In the genomic region with DNA sequence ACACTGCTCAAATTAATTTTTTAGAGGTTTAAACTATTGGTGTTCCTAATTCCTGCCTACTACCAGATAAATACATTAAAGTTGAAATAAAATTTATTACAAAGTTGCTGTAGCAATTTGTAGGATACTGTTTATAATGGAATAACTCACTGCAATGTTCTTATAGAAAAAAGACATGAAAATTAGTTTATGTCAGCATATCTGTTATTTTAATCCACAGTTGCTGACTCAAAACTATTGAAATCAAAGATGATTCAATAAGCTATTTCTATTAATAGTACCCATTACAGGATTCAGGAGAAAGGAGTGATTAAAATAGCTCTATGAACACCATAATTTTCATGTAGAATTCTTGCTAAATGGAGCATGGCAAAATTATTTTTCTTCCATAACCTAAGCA, we compare ENCODE assay signal across 24 cellular contexts.
"Had no signal": no experiment of that assay in that cellular context is flagged by ENCODE, and none has a peak within 500 bp of the region (broad histone marks: within the 10 kb centered on the region; RNA-seq: fewer than 3 reads in every experiment).

No MANE protein-coding gene starts in this region.

- H3K27ac Mint-ChIP-seq: naive thymus-derived CD8-positive, alpha-beta T cell; nephron; progenitor cell of endocrine pancreas; stimulated activated effector memory CD8-positive, alpha-beta T cell treated with anti-CD3 and anti-CD28 coated beads, Interleukin-12 subunit alpha, Interleukin-12 subunit beta, amount 100 ng/mL, for 72 hours; stimulated activated naive CD8-positive, alpha-beta T cell treated with anti-CD3 and anti-CD28 coated beads, Interleukin-15, Interleukin-2, amounts not matched to agents 100 ng/mL and 50 ng/mL, for 24 hours; type B pancreatic cell had no signal

- H3K27me3 Mint-ChIP-seq: naive thymus-derived CD8-positive, alpha-beta T cell; progenitor cell of endocrine pancreas; stimulated activated naive CD8-positive, alpha-beta T cell treated with anti-CD3 and anti-CD28 coated beads, Interleukin-15, Interleukin-2, amounts not matched to agents 100 ng/mL and 50 ng/mL, for 24 hours; type B pancreatic cell had no signal

- H3K4me3 ChIP-seq: left lung, lower lobe of right lung, ovary, sigmoid colon, spleen, tibial nerve, uterus had no signal

- H3K27ac ChIP-seq: left lung, lower lobe of right lung, ovary, sigmoid colon, spleen, tibial nerve, uterus had no signal

- H3K36me3 Mint-ChIP-seq: naive thymus-derived CD8-positive, alpha-beta T cell; stimulated activated effector memory CD8-positive, alpha-beta T cell treated with anti-CD3 and anti-CD28 coated beads, Interleukin-12 subunit alpha, Interleukin-12 subunit beta, amount 100 ng/mL, for 72 hours; type B pancreatic cell had no signal

- H3K36me3 ChIP-seq: left lung, lower lobe of right lung, ovary, sigmoid colon, spleen, tibial nerve, uterus had no signal

- H3K4me1 ChIP-seq: left lung, lower lobe of right lung, spleen, tibial nerve, uterus had no signal

- H3K9me3 ChIP-seq: left lung, lower lobe of right lung, ovary, sigmoid colon, tibial nerve, uterus had no signal

- H3K4me3 Mint-ChIP-seq: naive thymus-derived CD8-positive, alpha-beta T cell; nephron; neural crest cell; stimulated activated effector memory CD8-positive, alpha-beta T cell treated with anti-CD3 and anti-CD28 coated beads, Interleukin-12 subunit alpha, Interleukin-12 subunit beta, amount 100 ng/mL, for 72 hours; stimulated activated naive CD8-positive, alpha-beta T cell treated with anti-CD3 and anti-CD28 coated beads, Interleukin-15, Interleukin-2, amounts not matched to agents 100 ng/mL and 50 ng/mL, for 24 hours; type B pancreatic cell had no signal

- H3K27me3 ChIP-seq: left lung, ovary, sigmoid colon, spleen, tibial nerve, uterus had no signal

- ATAC-seq: left colon; left lung; lower lobe of right lung; naive thymus-derived CD8-positive, alpha-beta T cell; right cardiac atrium; stimulated activated effector memory CD8-positive, alpha-beta T cell treated with anti-CD3 and anti-CD28 coated beads, Interleukin-12 subunit alpha, Interleukin-12 subunit beta, amount 100 ng/mL, for 72 hours had no signal

- DNase-seq: hippocampal formation; kidney; left colon; left lung; lower lobe of right lung; mammary epithelial cell; mesenchymal stem cell; naive thymus-derived CD8-positive, alpha-beta T cell; ovary; retina; right cardiac atrium; sigmoid colon; small intestine; spleen; stimulated activated CD4-positive, alpha-beta T cell treated with anti-CD3 and anti-CD28 coated beads, Interleukin-4, amount 100 ng/mL, for 24 hours; stimulated activated naive CD4-positive, alpha-beta T cell; uterus had no signal

- H3K4me1 Mint-ChIP-seq: naive thymus-derived CD8-positive, alpha-beta T cell; nephron; stimulated activated effector memory CD8-positive, alpha-beta T cell treated with anti-CD3 and anti-CD28 coated beads, Interleukin-12 subunit alpha, Interleukin-12 subunit beta, amount 100 ng/mL, for 72 hours had no signal
